In the genomic region with DNA sequence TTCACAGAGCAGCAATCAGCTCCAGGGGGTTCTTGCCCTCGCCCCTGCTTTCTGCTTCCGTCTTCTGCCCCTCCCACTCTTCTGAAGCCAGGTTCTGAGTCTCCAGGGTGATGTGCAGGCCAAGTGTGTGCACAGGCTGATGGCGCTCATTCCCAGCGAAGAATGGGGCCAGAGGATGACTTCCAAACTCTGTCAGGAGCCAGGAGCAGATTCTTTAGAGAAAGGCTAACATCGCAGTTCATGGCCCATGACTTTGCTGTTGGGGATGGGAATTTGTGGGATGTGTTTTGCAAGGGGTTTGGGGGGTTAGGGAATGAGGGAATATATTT, we compare ENCODE assay signal across 1 cellular context.
TF ChIP-seq lines count a peak whose summit lies in the region.

No MANE protein-coding gene starts in this region.

TF ChIP-seq in IMR-90, 13 proteins besides CTCF, POLR2A, EP300 and RAD21:
- TF ChIP-seq MAFK (IDR thresholded peaks at IDR 0.05; ENCODE audit: low read depth, low read length) = no peak
- TF ChIP-seq BHLHE40 (IDR thresholded peaks at IDR 0.05; ENCODE audit: low read depth, low read length) = no peak
- TF ChIP-seq, protein P1, sequence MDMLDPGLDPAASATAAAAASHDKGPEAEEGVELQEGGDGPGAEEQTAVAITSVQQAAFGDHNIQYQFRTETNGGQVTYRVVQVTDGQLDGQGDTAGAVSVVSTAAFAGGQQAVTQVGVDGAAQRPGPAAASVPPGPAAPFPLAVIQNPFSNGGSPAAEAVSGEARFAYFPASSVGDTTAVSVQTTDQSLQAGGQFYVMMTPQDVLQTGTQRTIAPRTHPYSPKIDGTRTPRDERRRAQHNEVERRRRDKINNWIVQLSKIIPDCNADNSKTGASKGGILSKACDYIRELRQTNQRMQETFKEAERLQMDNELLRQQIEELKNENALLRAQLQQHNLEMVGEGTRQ (IDR thresholded peaks at IDR 0.05; ENCODE audit: low read depth, low read length) = no peak
- no peak for TF ChIP-seq CHD1 (IDR thresholded peaks at IDR 0.05; ENCODE audit: low read depth, low read length)
- TF ChIP-seq MXI1 (IDR thresholded peaks at IDR 0.05; ENCODE audit: borderline replicate concordance, low read depth, low read length) = no peak
- TF ChIP-seq CEBPB (IDR thresholded peaks at IDR 0.05; ENCODE audit: low read depth, low read length) = no peak
- no peak for TF ChIP-seq RFX5 (IDR thresholded peaks at IDR 0.05; ENCODE audit: low read depth, low read length)
- no peak for TF ChIP-seq FOS (IDR thresholded peaks at IDR 0.05; ENCODE audit: low read depth, low read length)
- no peak for TF ChIP-seq NFE2L2 (IDR thresholded peaks at IDR 0.05; ENCODE audit: low read depth, low read length)
- no peak for TF ChIP-seq MAZ (IDR thresholded peaks at IDR 0.05; ENCODE audit: borderline replicate concordance, low read depth, low read length)
- no peak for TF ChIP-seq SMC3 (IDR thresholded peaks at IDR 0.05; ENCODE audit: low read depth, low read length)
- TF ChIP-seq, protein P2, sequence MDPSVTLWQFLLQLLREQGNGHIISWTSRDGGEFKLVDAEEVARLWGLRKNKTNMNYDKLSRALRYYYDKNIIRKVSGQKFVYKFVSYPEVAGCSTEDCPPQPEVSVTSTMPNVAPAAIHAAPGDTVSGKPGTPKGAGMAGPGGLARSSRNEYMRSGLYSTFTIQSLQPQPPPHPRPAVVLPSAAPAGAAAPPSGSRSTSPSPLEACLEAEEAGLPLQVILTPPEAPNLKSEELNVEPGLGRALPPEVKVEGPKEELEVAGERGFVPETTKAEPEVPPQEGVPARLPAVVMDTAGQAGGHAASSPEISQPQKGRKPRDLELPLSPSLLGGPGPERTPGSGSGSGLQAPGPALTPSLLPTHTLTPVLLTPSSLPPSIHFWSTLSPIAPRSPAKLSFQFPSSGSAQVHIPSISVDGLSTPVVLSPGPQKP (IDR thresholded peaks at IDR 0.05; ENCODE audit: borderline replicate concordance, low read depth, low read length) = no peak
- TF ChIP-seq RCOR1 (IDR thresholded peaks at IDR 0.05; ENCODE audit: insufficient replicate concordance, low read length) = no peak
